ENCODE assay signal across 11 cellular contexts in genomic region chr15:29935296-29936020, GRCh38.
DNase-seq lines count a peak whose midpoint lies in the region; ATAC-seq and TF ChIP-seq lines count a peak whose summit lies in the region.
"Had no signal": no experiment of that assay in that cellular context is flagged by ENCODE, and none has a peak within 500 bp of the region (broad histone marks: within the 10 kb centered on the region; RNA-seq: fewer than 3 reads in every experiment).

No MANE protein-coding gene starts in this region.

- TF ChIP-seq CTCF in C4-2B (conservative IDR thresholded peaks at IDR 0.05) (peak; percentile 24), choroid plexus epithelial cell (conservative IDR thresholded peaks at IDR 0.05; ENCODE audit: low read depth, low read length) (peak; percentile 25), right lobe of liver (IDR thresholded peaks at IDR 0.05) (peak; percentile 2 to 28 (median 20))

- no peak for TF ChIP-seq POLR2A in right lobe of liver (IDR thresholded peaks at IDR 0.05)

- no peak overlapping the region for H3K4me3 Mint-ChIP-seq in activated T-helper 17 cell treated with anti-CD3 and anti-CD28 coated beads, Interleukin-2, amount 50 U/mL, for 72 hours
- H3K4me3 Mint-ChIP-seq: brain; naive thymus-derived CD8-positive, alpha-beta T cell had no signal

- H3K9me3 Mint-ChIP-seq in activated T-helper 17 cell treated with anti-CD3 and anti-CD28 coated beads, Interleukin-2, amount 50 U/mL, for 72 hours = no peaks in the 10 kb centered on the region
- H3K9me3 Mint-ChIP-seq: brain; naive thymus-derived CD8-positive, alpha-beta T cell had no signal

- no peaks in the 10 kb centered on the region for H3K4me1 Mint-ChIP-seq in activated T-helper 17 cell treated with anti-CD3 and anti-CD28 coated beads, Interleukin-2, amount 50 U/mL, for 72 hours
- H3K4me1 Mint-ChIP-seq: brain; naive thymus-derived CD8-positive, alpha-beta T cell had no signal

- WGBS in right lobe of liver (ENCODE audit: insufficient coverage, low coverage, low lambda C conversion rate, missing lambda C conversion rate) = 87% methylated on average over 3 of the region's 3 CpGs

- no peak overlapping the region for H3K27ac Mint-ChIP-seq in activated T-helper 17 cell treated with anti-CD3 and anti-CD28 coated beads, Interleukin-2, amount 50 U/mL, for 72 hours
- H3K27ac Mint-ChIP-seq: brain; naive thymus-derived CD8-positive, alpha-beta T cell had no signal

- no peaks in the 10 kb centered on the region for H3K27me3 ChIP-seq in right lobe of liver

- H3K36me3 Mint-ChIP-seq in activated T-helper 17 cell treated with anti-CD3 and anti-CD28 coated beads, Interleukin-2, amount 50 U/mL, for 72 hours (ENCODE audit: low read depth) = no peaks in the 10 kb centered on the region
- H3K36me3 Mint-ChIP-seq: brain; naive thymus-derived CD8-positive, alpha-beta T cell had no signal

- H3K9me3 ChIP-seq in right lobe of liver = no peaks in the 10 kb centered on the region

- ATAC-seq in right lobe of liver (peak in 3 of 4 donors; percentile 51 to 68 (median 51)), GM18873 (IDR thresholded peaks at IDR 0.05; ENCODE audit: low FRiP score, unreplicated experiment) (no peak)
- no peak for ATAC-seq in activated T-helper 17 cell treated with anti-CD3 and anti-CD28 coated beads, Interleukin-2, amount 50 U/mL, for 72 hours (replicated peaks)
- ATAC-seq: naive thymus-derived CD8-positive, alpha-beta T cell had no signal

- H3K36me3 ChIP-seq in right lobe of liver = no peaks in the 10 kb centered on the region

- intact Hi-C loops in right lobe of liver (cut with DNase I) = loop anchor here in 1 of 2 donors (5.0 kb wide), 1 partner anchor 92 kb away; no protein-coding TSS in a partner anchor

- DNase-seq in LoVo (ENCODE audit: low spot score) (peak; percentile 25), choroid plexus epithelial cell (ENCODE audit: low read depth) (no peak), right lobe of liver (no peak), activated gamma-delta T cell treated with Interleukin-2 at 50 U/mL for 16 hours (no peak), T-helper 1 cell (no peak)
- DNase-seq: naive thymus-derived CD8-positive, alpha-beta T cell; NCI-H2171 had no signal

- H3K4me3 ChIP-seq in choroid plexus epithelial cell (ENCODE audit: low read depth, low read length) (no peak overlapping the region), right lobe of liver (no peak overlapping the region)

- no peaks in the 10 kb centered on the region for H3K4me1 ChIP-seq in right lobe of liver

- H3K27me3 Mint-ChIP-seq in activated T-helper 17 cell treated with anti-CD3 and anti-CD28 coated beads, Interleukin-2, amount 50 U/mL, for 72 hours = peaks cover 20% of the 10 kb centered on the region

- no peak overlapping the region for H3K27ac ChIP-seq in C4-2B
- H3K27ac ChIP-seq in right lobe of liver = no peak overlapping the region

Comparison
In these comparisons a context has a peak if more than half of its experiments do, and no peak if none do; other contexts are left out.
1. ATAC-seq: peak in right lobe of liver (3 of 4); none in GM18873 (single experiment) and activated T-helper 17 cell treated with anti-CD3 and anti-CD28 coated beads, Interleukin-2, amount 50 U/mL, for 72 hours (single experiment).
2. Peak in every context shown above with its lines, with median percentiles within 50 percentile points of each other: CTCF ChIP-seq.